ENCODE assay signal across 17 cellular contexts in genomic region chr5:91864902-91865420, GRCh38.
DNase-seq lines count a peak whose midpoint lies in the region; ATAC-seq, FAIRE-seq and TF ChIP-seq lines count a peak whose summit lies in the region.
"Had no signal": no experiment of that assay in that cellular context is flagged by ENCODE, and none has a peak within 500 bp of the region (broad histone marks: within the 10 kb centered on the region; RNA-seq: fewer than 3 reads in every experiment).

No MANE protein-coding gene starts in this region.

- no peaks in the 10 kb centered on the region for H3K36me3 Mint-ChIP-seq in GM23338 (ENCODE audit: low read depth)

- H2AFZ ChIP-seq in GM23338 (no peak overlapping the region), OCI-LY7 (ENCODE audit: low read length) (no peak overlapping the region)

- H3K9me2 ChIP-seq in GM23338 (ENCODE audit: insufficient read depth): 0 out of 2 replicates have a peak, but pooled peaks cover 3% of the 10 kb centered on the region
- H3K9me2 ChIP-seq in OCI-LY7 (ENCODE audit: insufficient read depth, low read length): no peaks in the 10 kb centered on the region

- no peaks in the 10 kb centered on the region for H3K27me3 ChIP-seq in GM23338 (ENCODE audit: insufficient read depth)

- no peaks in the 10 kb centered on the region for H3K9me3 Mint-ChIP-seq in GM23338

- DNase-seq in GM23338 (ENCODE audit: low spot score): no peak
- no peak for DNase-seq in OCI-LY7 (ENCODE audit: low spot score)
- DNase-seq in epithelial cell of proximal tubule (ENCODE audit: low read depth): no peak
- DNase-seq in COLO668 (lab: John Stamatoyannopoulos, UW; ENCODE audit: unreplicated experiment): no peak
- no peak for DNase-seq in stimulated activated CD4-positive, alpha-beta T cell treated with anti-CD3 and anti-CD28 coated beads, Interleukin-1b, Interleukin-23, amount 100 ng/mL, for 48 hours
- no peak for DNase-seq in effector CD8-positive, alpha-beta T cell (lab: John Stamatoyannopoulos, UW)
- DNase-seq: activated gamma-delta T cell treated with Interleukin-2 at 50 U/mL for 16 hours; caudate nucleus; effector CD4-positive, alpha-beta T cell; left ventricle myocardium inferior; MG63; NCI-H2029 treated with DMSO at 0.1 percent for 48 hours; NCI-H774; stimulated activated CD4-positive, alpha-beta T cell treated with anti-CD3 and anti-CD28 coated beads, Interleukin-2, amount 100 ng/mL, for 48 hours had no signal

- no peaks in the 10 kb centered on the region for H3K9me3 ChIP-seq in OCI-LY7 (ENCODE audit: low read length)
- H3K9me3 ChIP-seq: left ventricle myocardium inferior, MG63 had no signal

- H3K4me2 ChIP-seq in GM23338 (no peak overlapping the region), OCI-LY7 (ENCODE audit: low read length) (no peak overlapping the region)

- peaks cover 21% of the 10 kb centered on the region for H3K4me1 Mint-ChIP-seq in GM23338

- no peak overlapping the region for H3K4me3 ChIP-seq in GM23338
- H3K4me3 ChIP-seq in OCI-LY7 (ENCODE audit: low read depth, low read length, poor library complexity, severe bottlenecking): no peak overlapping the region
- H3K4me3 ChIP-seq in epithelial cell of proximal tubule (ENCODE audit: low read depth, low read length): no peak overlapping the region
- H3K4me3 ChIP-seq: left ventricle myocardium inferior, MG63 had no signal

- H3K79me2 ChIP-seq in GM23338 (replicated peaks; ENCODE audit: insufficient read depth): no peaks in the 10 kb centered on the region
- no peaks in the 10 kb centered on the region for H3K79me2 ChIP-seq in OCI-LY7 (ENCODE audit: insufficient read depth, low read depth, low read length)

- H3K4me1 ChIP-seq in GM23338 (ENCODE audit: insufficient read depth): peaks cover 15% of the 10 kb centered on the region
- no peaks in the 10 kb centered on the region for H3K4me1 ChIP-seq in OCI-LY7 (ENCODE audit: insufficient read depth, low read length, poor library complexity, severe bottlenecking)
- H3K4me1 ChIP-seq: left ventricle myocardium inferior had no signal

- H4K20me1 ChIP-seq in GM23338 (replicated peaks; ENCODE audit: insufficient read depth) (no peaks in the 10 kb centered on the region), OCI-LY7 (ENCODE audit: insufficient read depth, low read length) (no peaks in the 10 kb centered on the region)

- POLR2A ChIA-PET in OCI-LY7 (lab: Charles Lee): no interaction called here

- intact Hi-C loops in OCI-LY7 (cut with micrococcal nuclease; ENCODE audit: unreplicated experiment): no loop called here

- H3K36me3 ChIP-seq in GM23338 (ENCODE audit: insufficient read depth) (no peaks in the 10 kb centered on the region), OCI-LY7 (ENCODE audit: insufficient read depth, low read length) (no peaks in the 10 kb centered on the region)
- H3K36me3 ChIP-seq: left ventricle myocardium inferior, MG63 had no signal

- ATAC-seq in GM23338 (no peak; the same call in 2 of the 3 replicates), HG03342 (IDR thresholded peaks at IDR 0.05; ENCODE audit: unreplicated experiment) (no peak)

- H3K4me3 Mint-ChIP-seq in GM23338: no peak overlapping the region

- peaks cover 2% of the 10 kb centered on the region for H3K27me3 Mint-ChIP-seq in GM23338 (ENCODE audit: insufficient read depth, low read depth, poor library complexity)

- CTCF ChIA-PET in OCI-LY7 (lab: Charles Lee; ENCODE audit: unreplicated experiment): no interaction called here

- no TSS peak for BruUV-seq in OCI-LY7 (replicated peaks; lab: Mats Ljungman, UMichigan)

- H3K27ac Mint-ChIP-seq in GM23338: peak overlapping the region; percentile 85

- TF ChIP-seq CTCF in GM23338 (conservative IDR thresholded peaks at IDR 0.05; ENCODE audit: low read depth in 2 of 2): no peak; a peak in 1 of 4 replicates
- 0 out of 2 replicates have a peak, but pooled peaks have one; percentile 12 for TF ChIP-seq CTCF in OCI-LY7 (conservative IDR thresholded peaks at IDR 0.05; ENCODE audit: low read length)
- peak; percentile 20 for TF ChIP-seq CTCF in epithelial cell of proximal tubule (conservative IDR thresholded peaks at IDR 0.05; ENCODE audit: low read depth, low read length)

- H3K27ac ChIP-seq in GM23338 (ENCODE audit: low read depth) (peak overlapping the region; percentile 33), OCI-LY7 (ENCODE audit: low read depth, low read length, poor library complexity, severe bottlenecking) (no peak overlapping the region)
- H3K27ac ChIP-seq: left ventricle myocardium inferior had no signal

- peak; percentile 99 for FAIRE-seq in A204.1 (lab: Jason Lieb, UNC)
- FAIRE-seq: RCC 7860 had no signal

- H3F3A ChIP-seq in GM23338 (replicated peaks; ENCODE audit: low read depth): no peaks in the 10 kb centered on the region

TF ChIP-seq in GM23338, 12 proteins besides CTCF, POLR2A, EP300 and RAD21 (continues in another document):
- TF ChIP-seq ETS1 (IDR thresholded peaks at IDR 0.05): no peak
- no peak for TF ChIP-seq ZNF462 (CRISPR knock-in tag; IDR thresholded peaks at IDR 0.05)
- TF ChIP-seq JUNB (IDR thresholded peaks at IDR 0.05; ENCODE audit: unreplicated experiment): no peak

Comparison
In these comparisons a context has a peak if more than half of its experiments do, and no peak if none do; other contexts are left out.
1. CTCF ChIP-seq: peak in OCI-LY7 (single experiment) and epithelial cell of proximal tubule (single experiment); none in GM23338 (0 of 2).